Comparison of ENCODE assay signal across 29 cellular contexts in genomic region chr10:65708057-65708456, GRCh38.
"Had no signal": no experiment of that assay in that cellular context is flagged by ENCODE, and none has a peak within 500 bp of the region (broad histone marks: within the 10 kb centered on the region; RNA-seq: fewer than 3 reads in every experiment).

No MANE protein-coding gene starts in this region.

- FAIRE-seq: astrocyte had no signal

- DNase-seq: activated B cell treated with CpG ODN at 0.5 μM for 24 hours; activated CD4-positive, alpha-beta memory T cell treated with anti-CD3 and anti-CD28 coated beads for 36 hours; activated CD4-positive, alpha-beta T cell treated with anti-CD3 and anti-CD28 coated beads for 4 hours; activated CD4-positive, alpha-beta T cell treated with anti-CD3 and anti-CD28 coated beads, Interleukin-2, amount 50 U/mL, for 1 hour; activated CD4-positive, CD25-positive, alpha-beta regulatory T cell treated with anti-CD3 and anti-CD28 coated beads, Interleukin-2, amount 50 U/mL, for 72 hours; activated CD8-positive, alpha-beta memory T cell treated with anti-CD3 and anti-CD28 coated beads, Interleukin-2, amount 50 U/mL, for 4 hours; activated gamma-delta T cell treated with Interleukin-2 at 50 U/mL for 16 hours; activated naive CD4-positive, alpha-beta T cell treated with anti-CD3 and anti-CD28 coated beads for 36 hours; activated T-cell treated with anti-CD3 and anti-CD28 coated beads for 4 hours; activated T-cell treated with anti-CD3 and anti-CD28 coated beads, Interleukin-2, amount 50 U/mL, for 4 hours; adrenal gland; body of pancreas; NCI-H1048; NCI-H1436 treated with DMSO at 0.1 percent for 48 hours; NCI-H1694 treated with DMSO at 0.1 percent for 48 hours; NCI-H2029 treated with DMSO at 0.1 percent for 48 hours; NCI-H2107; NCI-H2171; NCI-H510A; NCI-H526; NCI-H748 treated with DMSO at 0.1 percent for 48 hours; Right ventricle myocardium superior; SW 1271; T-helper 1 cell; T-helper 2 cell; T-helper 9 cell had no signal

- H3K4me3 ChIP-seq: adrenal gland, body of pancreas, breast epithelium had no signal

- ATAC-seq: activated naive CD4-positive, alpha-beta T cell treated with anti-CD3 and anti-CD28 coated beads, Interleukin-2, amount 50 U/mL, for 72 hours; activated T-cell treated with anti-CD3 and anti-CD28 coated beads, Interleukin-2, amount 50 U/mL, for 4 hours; body of pancreas had no signal
